Comparison of ENCODE assay signal across 6 cellular contexts in the genomic region with DNA sequence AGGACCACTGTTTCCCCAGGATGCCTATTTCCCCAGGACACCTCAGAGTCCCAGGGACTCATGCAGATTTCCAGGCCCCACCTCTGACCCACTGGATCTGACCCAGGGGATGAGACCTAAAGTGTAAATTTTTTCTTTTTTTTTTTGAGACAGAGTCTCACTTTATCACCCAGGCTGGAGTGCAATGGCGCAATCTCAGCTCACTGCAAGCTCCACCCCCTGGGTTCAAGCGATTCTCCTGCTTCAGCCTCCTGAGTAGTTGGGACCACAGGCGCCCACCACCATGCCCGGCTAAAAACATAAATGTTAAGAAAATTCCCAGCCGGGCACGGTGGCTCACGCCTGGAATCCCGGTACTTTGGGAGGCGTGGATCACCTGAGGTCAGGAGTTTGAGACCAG.
DNase-seq lines count a peak whose midpoint lies in the region; TF ChIP-seq lines count a peak whose summit lies in the region.
"Not testable (repeated sequence)": the region's sequence is repeated elsewhere in the genome, so short reads cannot be mapped to it uniquely, and the experiment has no call there.

No MANE protein-coding gene starts in this region.

- not testable (repeated sequence) for H4K5ac ChIP-seq in H9 (ENCODE audit: insufficient read length, low read depth, low read length)

- H3K79me2 ChIP-seq in H9 (ENCODE audit: insufficient read depth, low read length); trophoblast cell (ENCODE audit: control insufficient read depth, insufficient read depth, low read length, poor library complexity): not testable (repeated sequence)

- in situ Hi-C loops in transverse colon (cut with MboI; ENCODE audit: low pct_ligation_motif_present in 1 of 4, low pct_unique_long_range_greater_than_20kb in 1 of 4, low sequenced_read_pairs in 3 of 4), result not testable (repeated sequence)

- H3K79me1 ChIP-seq in H9 (ENCODE audit: insufficient read depth, low read depth, low read length, poor library complexity, severe bottlenecking); trophoblast cell (ENCODE audit: low read length): not testable (repeated sequence)

- H3K14ac ChIP-seq in H9 (ENCODE audit: insufficient read depth, low read length); trophoblast cell (ENCODE audit: low read length): not testable (repeated sequence)

- DNase-seq in H9, endodermal cell, trophoblast cell, sigmoid colon, transverse colon: not testable (repeated sequence)

- H2AK5ac ChIP-seq in H9 (ENCODE audit: insufficient read length, low read length); trophoblast cell (ENCODE audit: low read length): not testable (repeated sequence)

- not testable (repeated sequence) for H3K9me3 Mint-ChIP-seq in H9, endodermal cell

- H3K4ac ChIP-seq in H9 (ENCODE audit: low read depth, low read length), result not testable (repeated sequence)
- H3K4ac ChIP-seq in trophoblast cell (ENCODE audit: low read depth, low read length), result peak overlapping the region; percentile 27

- not testable (repeated sequence) for H4K8ac ChIP-seq in H9 (replicated peaks; ENCODE audit: insufficient read length, low read depth, low read length); trophoblast cell (ENCODE audit: low read depth, low read length)

- H4K20me1 ChIP-seq in H9 (ENCODE audit: control insufficient read depth, insufficient read depth, insufficient read length), result not testable (repeated sequence)

- H2BK5ac ChIP-seq in H9 (ENCODE audit: insufficient read length, low read length); trophoblast cell (ENCODE audit: low read depth, low read length, poor library complexity): not testable (repeated sequence)

- H3K23me2 ChIP-seq in H9 (ENCODE audit: insufficient read length, low read depth, low read length, poor library complexity, severe bottlenecking), result not testable (repeated sequence)

- H2BK15ac ChIP-seq in H9 (ENCODE audit: low read depth, low read length), result not testable (repeated sequence)

- TF ChIP-seq EP300 in sigmoid colon (IDR thresholded peaks at IDR 0.05); transverse colon (IDR thresholded peaks at IDR 0.05; ENCODE audit: low read depth): not testable (repeated sequence)

- not testable (repeated sequence) for H3K23ac ChIP-seq in H9 (ENCODE audit: insufficient read length, low read depth, low read length); trophoblast cell (ENCODE audit: low read length)

- H3K9ac ChIP-seq in H9 (ENCODE audit: extremely low read depth, insufficient read length, low read length); endodermal cell (ENCODE audit: extremely low read depth, low read length, poor library complexity, severe bottlenecking); trophoblast cell (ENCODE audit: low read length): not testable (repeated sequence)
- H3K9ac ChIP-seq in iPS-15b (ENCODE audit: low read depth, low read length), result peak overlapping the region; percentile 60

- not testable (repeated sequence) for H3K4me3 ChIP-seq in endodermal cell (ENCODE audit: low read length); iPS-15b (ENCODE audit: low read depth, low read length); trophoblast cell (ENCODE audit: low read depth, low read length); sigmoid colon; transverse colon

- H3T11ph ChIP-seq in H9 (ENCODE audit: low read length), result not testable (repeated sequence)

- no CpG with 5 or more reads among the region's 9 CpGs for WGBS in H9 (ENCODE audit: extremely low coverage, insufficient read length, low lambda C conversion rate)
- WGBS in endodermal cell (ENCODE audit: insufficient coverage in 1 of 2, insufficient read length in 1 of 2), 2 experiments, result 93 to 97% methylated on average over 9 of the region's 9 CpGs
- WGBS in trophoblast cell (ENCODE audit: extremely low coverage, insufficient coverage, insufficient read length), result no CpG with 5 or more reads among the region's 9 CpGs
- 86 to 94% methylated on average over 9 of the region's 9 CpGs for WGBS in sigmoid colon, 2 donors
- WGBS in transverse colon (ENCODE audit: low coverage in 1 of 2), 2 donors, result 88 to 89% methylated on average over 5 to 9 of the region's 9 CpGs

- TF ChIP-seq CTCF in H9 (conservative IDR thresholded peaks at IDR 0.05); endodermal cell (conservative IDR thresholded peaks at IDR 0.05); sigmoid colon (IDR thresholded peaks at IDR 0.05); transverse colon (IDR thresholded peaks at IDR 0.05): not testable (repeated sequence)

- H3K4me1 Mint-ChIP-seq in H9 (peaks cover 47 to 51% of the 10 kb centered on the region in 2 experiments), endodermal cell (peaks cover 28% of the 10 kb centered on the region)

- not testable (repeated sequence) for H3K4me3 Mint-ChIP-seq in H9, endodermal cell

- not testable (repeated sequence) for H2BK20ac ChIP-seq in H9 (ENCODE audit: low read depth, low read length, poor library complexity, severe bottlenecking)

- H2BK12ac ChIP-seq in H9 (ENCODE audit: insufficient read length, low read depth, low read length); trophoblast cell (ENCODE audit: low read length): not testable (repeated sequence)

- not testable (repeated sequence) for H3K4me1 ChIP-seq in H9 (ENCODE audit: insufficient read depth, low read length); endodermal cell (ENCODE audit: control insufficient read depth, insufficient read depth, low read length); iPS-15b (ENCODE audit: control insufficient read depth, insufficient read depth, low read length)
- H3K4me1 ChIP-seq in trophoblast cell (ENCODE audit: control insufficient read depth in 1 of 2, insufficient read depth in 2 of 2, low read length in 2 of 2) (peaks cover 5 to 16% of the 10 kb centered on the region in 2 experiments), sigmoid colon (peaks cover 0 to 64% (median 52%) of the 10 kb centered on the region in 4 donors), transverse colon (peaks cover 15 to 39% (median 23%) of the 10 kb centered on the region in 4 donors)

- not testable (repeated sequence) for H3K9me3 ChIP-seq in H9 (ENCODE audit: control insufficient read depth, low read depth, low read length); endodermal cell (ENCODE audit: control insufficient read depth, low read length); iPS-15b (ENCODE audit: control insufficient read depth, insufficient read depth, low read length); trophoblast cell (ENCODE audit: insufficient read depth, low read depth, low read length); sigmoid colon; transverse colon

- peaks cover 49% of the 10 kb centered on the region for H3K36me3 ChIP-seq in endodermal cell (ENCODE audit: control insufficient read depth, insufficient read depth, low read length)
- H3K36me3 ChIP-seq in iPS-15b (ENCODE audit: control insufficient read depth, insufficient read depth, low read length); trophoblast cell (ENCODE audit: control insufficient read depth in 1 of 2, insufficient read depth in 2 of 2, low read length in 2 of 2); sigmoid colon; transverse colon: not testable (repeated sequence)

- not testable (repeated sequence) for H3K27ac ChIP-seq in H9 (ENCODE audit: insufficient read length, low read depth, low read length); endodermal cell (ENCODE audit: low read depth, low read length); trophoblast cell (ENCODE audit: low read depth, low read length)
- H3K27ac ChIP-seq in sigmoid colon, result peak overlapping the region in 3 of 4 donors; percentile 80 to 89 (median 89)
- H3K27ac ChIP-seq in transverse colon, result peak overlapping the region in 3 of 4 donors; percentile 75 to 87 (median 83)

- not testable (repeated sequence) for H3K18ac ChIP-seq in H9 (ENCODE audit: insufficient read length, low read depth, low read length); trophoblast cell (ENCODE audit: low read length)

- H3K27me3 ChIP-seq in H9 (ENCODE audit: insufficient read depth, low read length); endodermal cell (ENCODE audit: control insufficient read depth, insufficient read depth, low read length, poor library complexity, severe bottlenecking); iPS-15b (ENCODE audit: control insufficient read depth, insufficient read depth, low read length); trophoblast cell (ENCODE audit: insufficient read depth, low read length); sigmoid colon; transverse colon: not testable (repeated sequence)

- H3K27me3 Mint-ChIP-seq in H9 (ENCODE audit: low read depth); endodermal cell (ENCODE audit: insufficient read depth): not testable (repeated sequence)

- H4K12ac ChIP-seq in trophoblast cell (ENCODE audit: low read depth, low read length), result not testable (repeated sequence)

- H3K27ac Mint-ChIP-seq in H9 (peak overlapping the region; percentile 86 to 93 (median 87); a peak in 4 of 7 replicates), endodermal cell (peak overlapping the region; percentile 66)

- H4K91ac ChIP-seq in H9 (ENCODE audit: insufficient read length, low read depth, low read length); trophoblast cell (ENCODE audit: low read depth, low read length): not testable (repeated sequence)

- H3K56ac ChIP-seq in H9 (ENCODE audit: insufficient read length, low read depth, low read length), result not testable (repeated sequence)

- not testable (repeated sequence) for H3K4me2 ChIP-seq in H9 (ENCODE audit: insufficient read depth, insufficient read length, low read length); trophoblast cell (ENCODE audit: low read length)

- intact Hi-C loops in sigmoid colon (cut with DNase I); transverse colon (cut with DNase I; ENCODE audit: low total_unique reads): not testable (repeated sequence)

- not testable (repeated sequence) for H2AFZ ChIP-seq in H9 (ENCODE audit: low read length); trophoblast cell (ENCODE audit: insufficient read depth, low read length, poor library complexity)

- TF ChIP-seq POLR2A in sigmoid colon (IDR thresholded peaks at IDR 0.05); transverse colon (IDR thresholded peaks at IDR 0.05): not testable (repeated sequence)

- H3K36me3 Mint-ChIP-seq in H9 (ENCODE audit: insufficient read depth in 1 of 3, low read depth in 3 of 3), result not testable (repeated sequence)
- peaks cover 35% of the 10 kb centered on the region for H3K36me3 Mint-ChIP-seq in endodermal cell (ENCODE audit: low read depth)

- H2BK120ac ChIP-seq in H9 (ENCODE audit: low read depth, low read length, poor library complexity, severe bottlenecking); trophoblast cell (ENCODE audit: insufficient read depth, low read length, poor library complexity): not testable (repeated sequence)
